ENCODE assay signal across 8 cellular contexts in the genomic region with DNA sequence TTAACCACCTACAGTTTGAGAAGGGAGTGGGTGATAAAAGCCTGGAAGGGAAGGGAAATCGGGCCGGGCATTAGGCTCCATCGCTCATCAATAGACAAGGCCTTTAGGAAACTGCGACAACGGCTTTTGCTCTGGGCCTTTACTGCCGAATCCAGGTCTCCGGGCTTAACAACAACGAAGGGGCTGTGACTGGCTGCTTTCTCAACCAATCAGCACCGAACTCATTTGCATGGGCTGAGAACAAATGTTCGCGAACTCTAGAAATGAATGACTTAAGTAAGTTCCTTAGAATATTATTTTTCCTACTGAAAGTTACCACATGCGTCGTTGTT. TPM values are rescaled to one million over a fixed set of nuclear protein-coding genes. Genes with fewer than 3 reads are reported as not detected.
A peak's percentile ranks its signal among the peaks of the same experiment; 100 is the strongest.
DNase-seq lines count a peak whose midpoint lies in the region; ATAC-seq and TF ChIP-seq lines count a peak whose summit lies in the region.

No MANE protein-coding gene starts in this region.

- H3K27me3 ChIP-seq in BJ (ENCODE audit: control insufficient read depth, insufficient read depth, low read length) (no peaks in the 10 kb centered on the region), ectodermal cell (ENCODE audit: control insufficient read depth, insufficient read depth, low read length, poor library complexity, severe bottlenecking) (no peaks in the 10 kb centered on the region)

- CTCF ChIA-PET in BJ (lab: Yijun Ruan, JAX) = interaction anchor here (0.7 to 10.0 kb wide), 16 partner anchors 9 to 169 kb away, joined by 3 to 129 read pairs (median 8); a partner anchor contains a TSS

- DNase-seq in BJ (ENCODE audit: low read depth) = peak; percentile 66
- peak; percentile 94 for DNase-seq in NCI-H69 (lab: John Stamatoyannopoulos, UW)
- peak; percentile 74 to 77 for DNase-seq in activated CD4-positive, alpha-beta T cell treated with anti-CD3 and anti-CD28 coated beads, Interleukin-2, amount 50 U/mL, for 4 hours
- DNase-seq in lower leg skin (ENCODE audit: low spot score in 2 of 2) = peak; percentile 92 to 96
- DNase-seq in stimulated activated CD4-positive, alpha-beta T cell treated with anti-CD3 and anti-CD28 coated beads, Interleukin-4, amount 100 ng/mL, for 4 hours = peak; percentile 58 to 79

- TF ChIP-seq CTCF in BJ (IDR thresholded peaks at IDR 0.05; ENCODE audit: insufficient read depth, low read depth, low read length) = no peak
- no peak for TF ChIP-seq CTCF in lower leg skin (IDR thresholded peaks at IDR 0.05)

- WGBS in ectodermal cell, 2 experiments = 2 to 3% methylated on average over 9 to 13 of the region's 13 CpGs
- 1% methylated on average over 13 of the region's 13 CpGs for WGBS in lower leg skin, 2 donors

- H3K36me3 ChIP-seq in BJ (ENCODE audit: control insufficient read depth, insufficient read depth, low read length) = peaks cover 24% of the 10 kb centered on the region
- peaks cover 15% of the 10 kb centered on the region for H3K36me3 ChIP-seq in ectodermal cell (ENCODE audit: control insufficient read depth, insufficient read depth, low read length)

- TF ChIP-seq POLR2A in lower leg skin (IDR thresholded peaks at IDR 0.05) = no peak

- POLR2A ChIA-PET in BJ (lab: Charles Lee) = interaction anchor here (0.6 kb wide), 2 partner anchors 9 to 25 kb away, joined by 3 read pairs; no protein-coding TSS in a partner anchor

- ATAC-seq in GM19395 (IDR thresholded peaks at IDR 0.05; ENCODE audit: unreplicated experiment) (peak; percentile 40), HG03521 (IDR thresholded peaks at IDR 0.05; ENCODE audit: unreplicated experiment) (peak; percentile 23)

- H3K4me1 ChIP-seq in ectodermal cell (ENCODE audit: control insufficient read depth, insufficient read depth, low read length) = peaks cover 18% of the 10 kb centered on the region

- intact Hi-C loops in lower leg skin (cut with DNase I; ENCODE audit: low total_unique reads) = no loop called here

- H3K9me3 ChIP-seq in ectodermal cell (ENCODE audit: control insufficient read depth, low read length) = no peaks in the 10 kb centered on the region

- peak overlapping the region; percentile 67; the same call in 1 of the 2 replicates for H3K4me3 ChIP-seq in BJ (ENCODE audit: low read depth, low read length)
- H3K4me3 ChIP-seq in ectodermal cell (ENCODE audit: insufficient read depth, low read depth, low read length) = peak overlapping the region; percentile 71
- no peak overlapping the region for H3K4me3 ChIP-seq in lower leg skin (ENCODE audit: low read depth, poor library complexity, severe bottlenecking)

- H3K27ac ChIP-seq in ectodermal cell (ENCODE audit: insufficient read depth, low read depth, low read length, poor library complexity, severe bottlenecking) = peak overlapping the region; percentile 100

RNA-seq across cellular contexts. Expression of a gene that starts 0.3 kb away (rescaled TPM):
- not detected in 2 replicates for polyA plus RNA-seq in BJ (2011; rRNA removed)
- not detected in 2 replicates for polyA minus RNA-seq in BJ (2011; rRNA and poly(A)+ RNA removed)
- not detected for polyA plus RNA-seq in ectodermal cell (2013, experiment 1 of 4)
- polyA plus RNA-seq in ectodermal cell (2013, experiment 2 of 4) = not detected
- not detected for polyA plus RNA-seq in ectodermal cell (2013, experiment 3 of 4)
- polyA plus RNA-seq in ectodermal cell (2013, experiment 4 of 4) = not detected
- total RNA-seq in lower leg skin = not detected

RNA-seq across cellular contexts. Expression of a gene that starts 0.5 kb away (rescaled TPM):
- polyA plus RNA-seq in BJ (2011; rRNA removed) = 489 and 709 TPM in 2 replicates
- 56.3 and 104 TPM in 2 replicates for polyA minus RNA-seq in BJ (2011; rRNA and poly(A)+ RNA removed)
- 290 TPM for polyA plus RNA-seq in ectodermal cell (2013, experiment 1 of 4)
- 288 TPM for polyA plus RNA-seq in ectodermal cell (2013, experiment 2 of 4)
- 271 TPM for polyA plus RNA-seq in ectodermal cell (2013, experiment 3 of 4)
- polyA plus RNA-seq in ectodermal cell (2013, experiment 4 of 4) = 291 TPM
- 100 to 1,000 TPM; 341 to 526 (median 418) TPM for total RNA-seq in lower leg skin

RNA-seq across cellular contexts. Expression of a gene that starts 7.8 kb away (rescaled TPM):
- polyA plus RNA-seq in BJ (2011; rRNA removed) = 0.15 and 0.27 TPM in 2 replicates
- polyA minus RNA-seq in BJ (2011; rRNA and poly(A)+ RNA removed) = 0.14 TPM in 1 of 2 replicates, not detected in the other
- polyA plus RNA-seq in ectodermal cell (2013, experiment 1 of 4) = 2.0 TPM
- 2.1 TPM for polyA plus RNA-seq in ectodermal cell (2013, experiment 2 of 4)
- polyA plus RNA-seq in ectodermal cell (2013, experiment 3 of 4) = 2.7 TPM
- 2.5 TPM for polyA plus RNA-seq in ectodermal cell (2013, experiment 4 of 4)
- total RNA-seq in lower leg skin = 10 to 100 TPM; 31.8 to 44.5 (median 34.4) TPM

RNA-seq across cellular contexts. Expression of a gene that starts 15.6 kb away (rescaled TPM):
- polyA plus RNA-seq in BJ (2011; rRNA removed) = 13.0 and 15.9 TPM in 2 replicates
- 12.4 and 35.5 TPM in 2 replicates for polyA minus RNA-seq in BJ (2011; rRNA and poly(A)+ RNA removed)
- 138 TPM for polyA plus RNA-seq in ectodermal cell (2013, experiment 1 of 4)
- 139 TPM for polyA plus RNA-seq in ectodermal cell (2013, experiment 2 of 4)
- 126 TPM for polyA plus RNA-seq in ectodermal cell (2013, experiment 3 of 4)
- 147 TPM for polyA plus RNA-seq in ectodermal cell (2013, experiment 4 of 4)
- 100 to 1,000 TPM in 1 of 4 donors, 10 to 100 TPM in 3; 33.4 to 115 (median 64.0) TPM for total RNA-seq in lower leg skin

RNA-seq across cellular contexts. Expression of a gene that starts 27.1 kb away (rescaled TPM):
- polyA plus RNA-seq in BJ (2011; rRNA removed) = 283 and 369 TPM in 2 replicates
- 90.5 and 152 TPM in 2 replicates for polyA minus RNA-seq in BJ (2011; rRNA and poly(A)+ RNA removed)
- polyA plus RNA-seq in ectodermal cell (2013, experiment 1 of 4) = 272 TPM
- polyA plus RNA-seq in ectodermal cell (2013, experiment 2 of 4) = 264 TPM
- polyA plus RNA-seq in ectodermal cell (2013, experiment 3 of 4) = 236 TPM
- polyA plus RNA-seq in ectodermal cell (2013, experiment 4 of 4) = 262 TPM
- total RNA-seq in lower leg skin = 100 to 1,000 TPM; 176 to 256 (median 221) TPM
